17 cellular contexts compared by ENCODE assay signal in the genomic region with DNA sequence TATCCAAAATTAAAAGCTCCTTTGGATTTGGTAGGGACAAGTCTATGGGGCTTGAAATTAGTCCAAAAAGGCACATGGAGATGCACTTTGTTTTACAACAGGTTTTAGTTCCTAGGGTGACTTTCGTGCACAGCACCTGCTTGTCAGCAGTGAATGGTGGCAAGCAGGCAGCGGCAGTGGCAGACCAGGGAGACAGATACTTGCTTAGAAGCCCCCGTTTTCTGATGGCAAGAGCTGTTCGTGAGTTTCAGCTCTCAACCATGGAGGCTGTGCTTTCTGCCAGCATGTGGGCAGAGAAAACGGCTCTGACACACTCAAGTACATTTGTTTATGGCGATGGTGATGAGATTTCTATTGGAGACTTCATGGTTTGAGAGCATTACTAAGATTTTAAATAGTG.
"Had no signal": no experiment of that assay in that cellular context is flagged by ENCODE, and none has a peak within 500 bp of the region (broad histone marks: within the 10 kb centered on the region; RNA-seq: fewer than 3 reads in every experiment).

No MANE protein-coding gene starts in this region.

- DNase-seq: KBM-7, NCI-H1048, NCI-H1105, NCI-H1417, NCI-H1436 treated with DMSO at 0.1 percent for 48 hours, NCI-H1694, NCI-H187 treated with DMSO at 0.1 percent for 48 hours, NCI-H2081, NCI-H2107, NCI-H2227 treated with DMSO at 0.1 percent for 48 hours, NCI-H524, NCI-H526 treated with DMSO at 0.1 percent for 48 hours, NCI-H748 treated with DMSO at 0.1 percent for 48 hours, PC-3, SHP77, SK-N-SH, SW 1271 had no signal
